In the genomic region with DNA sequence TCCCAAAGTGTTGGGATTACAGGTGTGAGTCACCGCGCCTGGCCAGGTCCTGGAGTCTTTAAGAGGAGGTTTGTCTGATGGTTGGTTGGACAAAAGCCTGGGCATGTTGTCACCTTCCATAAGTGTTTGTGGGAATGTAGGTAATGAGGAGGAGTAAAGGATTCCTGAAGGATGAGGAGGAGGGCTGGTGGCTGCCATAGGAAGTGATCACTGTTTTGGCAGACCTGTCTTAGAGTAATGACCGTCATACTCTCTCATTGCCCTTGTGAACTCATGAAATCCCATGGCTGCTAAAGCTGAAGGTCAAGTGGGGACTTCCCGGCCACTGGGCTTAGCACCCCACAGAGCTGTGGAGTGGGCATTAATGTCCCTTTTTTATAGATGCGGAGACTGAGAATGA, we compare ENCODE assay signal across 16 cellular contexts. TPM values are rescaled to one million over a fixed set of nuclear protein-coding genes. Genes with fewer than 3 reads are reported as not detected.
DNase-seq lines count a peak whose midpoint lies in the region; ATAC-seq, FAIRE-seq and TF ChIP-seq lines count a peak whose summit lies in the region.
"Had no signal": no experiment of that assay in that cellular context is flagged by ENCODE, and none has a peak within 500 bp of the region (broad histone marks: within the 10 kb centered on the region; RNA-seq: fewer than 3 reads in every experiment).

No MANE protein-coding gene starts in this region.

- H3K27me3 ChIP-seq in SJCRH30 (no peaks in the 10 kb centered on the region), pancreas (no peaks in the 10 kb centered on the region)
- H3K27me3 ChIP-seq: ascending aorta had no signal

- H3K9me3 ChIP-seq in SJCRH30 (replicated peaks) (no peaks in the 10 kb centered on the region), pancreas (no peaks in the 10 kb centered on the region)
- H3K9me3 ChIP-seq: ascending aorta had no signal

- TF ChIP-seq CTCF in pancreas (IDR thresholded peaks at IDR 0.05): no peak

- H3K27ac ChIP-seq in SJCRH30: no peak overlapping the region
- no peak overlapping the region for H3K27ac ChIP-seq in pancreas
- H3K27ac ChIP-seq: ascending aorta had no signal

- H3K36me3 ChIP-seq in SJCRH30 (no peaks in the 10 kb centered on the region), pancreas (no peaks in the 10 kb centered on the region)
- H3K36me3 ChIP-seq: ascending aorta had no signal

- FAIRE-seq in RCC 7860 (lab: Jason Lieb, UNC): peak; percentile 90
- no peak for FAIRE-seq in pancreas (lab: Jason Lieb, UNC)

- WGBS in pancreas, 2 donors: 81 to 82% methylated on average over 5 of the region's 5 CpGs

- H3K4me1 ChIP-seq in SJCRH30 (peaks cover 4% of the 10 kb centered on the region; the same call in 1 of the 2 replicates), pancreas (peaks cover 6 to 9% (median 6%) of the 10 kb centered on the region in 3 donors)

- intact Hi-C loops in left ventricle myocardium superior (cut with micrococcal nuclease): no loop called here
- intact Hi-C loops in Right ventricle myocardium inferior (cut with DNase I): no loop called here
- intact Hi-C loops in pancreas (cut with DNase I): no loop called here

- H3K4me3 ChIP-seq in SJCRH30 (no peak overlapping the region), pancreas (no peak overlapping the region)
- H3K4me3 ChIP-seq: ascending aorta, lung had no signal

- no peak for DNase-seq in left ventricle myocardium superior
- no peak for DNase-seq in Right ventricle myocardium inferior (ENCODE audit: missing footprints)
- DNase-seq in RCC 7860 (ENCODE audit: low spot score): peak; percentile 93
- DNase-seq in left lobe of liver (ENCODE audit: low spot score): no peak
- DNase-seq in NCI-H69 (lab: John Stamatoyannopoulos, UW): no peak
- DNase-seq in stimulated activated CD4-positive, alpha-beta T cell treated with anti-CD3 and anti-CD28 coated beads, Interleukin-12 subunit alpha, Interleukin-12 subunit beta, amount 100 ng/mL, for 4 hours: no peak
- DNase-seq in SJCRH30: no peak
- no peak for DNase-seq in pancreas
- DNase-seq: activated T-cell treated with anti-CD3 and anti-CD28 coated beads, Interleukin-2, amount 50 U/mL, for 72 hours; DMS153; NCI-H187; NCI-H524 treated with DMSO at 0.1 percent for 48 hours; T-cell had no signal

- peak; percentile 29 for ATAC-seq in left ventricle myocardium superior
- no peak for ATAC-seq in Right ventricle myocardium inferior
- peak; percentile 43 for ATAC-seq in left lobe of liver
- no peak for ATAC-seq in pancreas
- ATAC-seq: activated T-cell treated with anti-CD3 and anti-CD28 coated beads, Interleukin-2, amount 50 U/mL, for 72 hours; Panc1; T-cell had no signal

RNA-seq across cellular contexts. Expression of a gene that starts 40.5 kb away (rescaled TPM):
- 7.8 TPM for total RNA-seq in left ventricle myocardium superior
- total RNA-seq in Right ventricle myocardium inferior: 7.8 TPM
- total RNA-seq in left lobe of liver: 9.3 TPM
- total RNA-seq in SJCRH30 (2014; rRNA removed; shearing (Covaris generic)): 9.6 and 12.4 TPM in 2 replicates
- 1 to 10 TPM; 4.3 to 7.2 (median 5.8) TPM for total RNA-seq in pancreas
- 1 to 10 TPM; 1.9 to 4.8 TPM for polyA plus RNA-seq in pancreas

Comparison
In these comparisons a context has a peak if more than half of its experiments do, and no peak if none do; other contexts are left out.
1. ATAC-seq: peak in left ventricle myocardium superior (single experiment) and left lobe of liver (single experiment); none in Right ventricle myocardium inferior (single experiment) and pancreas (0 of 4).